Comparison of ENCODE assay signal across 8 cellular contexts in genomic region chr9:127455299-127455992, GRCh38. TPM values are rescaled to one million over a fixed set of nuclear protein-coding genes. Genes with fewer than 3 reads are reported as not detected.
DNase-seq lines count a peak whose midpoint lies in the region; ATAC-seq and TF ChIP-seq lines count a peak whose summit lies in the region.

No MANE protein-coding gene starts in this region.

- no peak overlapping the region for H2AFZ ChIP-seq in PC-9

- 52 to 57% methylated on average over 6 of the region's 6 CpGs for WGBS in heart right ventricle, 2 donors
- WGBS in esophagus squamous epithelium, 2 donors: 50 to 58% methylated on average over 6 of the region's 6 CpGs

- no peaks in the 10 kb centered on the region for H3K9me2 ChIP-seq in PC-9 (ENCODE audit: insufficient read depth)

- H3K9me3 ChIP-seq in heart right ventricle (no peaks in the 10 kb centered on the region), PC-9 (ENCODE audit: insufficient read depth, low read depth) (no peaks in the 10 kb centered on the region), esophagus squamous epithelium (peaks cover 0 to 4% (median 0%) of the 10 kb centered on the region in 3 donors)

- POLR2A ChIA-PET in PC-9 (lab: Charles Lee; ENCODE audit: unreplicated experiment): interaction anchor here (0.6 kb wide), 2 partner anchors 48 to 58 kb away, joined by 3 to 7 read pairs; no protein-coding TSS in a partner anchor

- no peak overlapping the region for H3K4me2 ChIP-seq in PC-9

- peaks cover 3% of the 10 kb centered on the region for H3K27me3 Mint-ChIP-seq in type B pancreatic cell

- H3K36me3 Mint-ChIP-seq in type B pancreatic cell: peaks cover 15% of the 10 kb centered on the region

- H3K36me3 ChIP-seq in heart right ventricle: peaks cover 0 to 60% (median 25%) of the 10 kb centered on the region in 9 donors
- peaks cover 12% of the 10 kb centered on the region for H3K36me3 ChIP-seq in PC-9 (ENCODE audit: low read depth)
- H3K36me3 ChIP-seq in esophagus squamous epithelium: peaks cover 0 to 67% (median 26%) of the 10 kb centered on the region in 3 donors

- H3K4me1 ChIP-seq in heart right ventricle (peaks cover 0 to 40% (median 31%) of the 10 kb centered on the region in 9 donors), PC-9 (replicated peaks; ENCODE audit: insufficient read depth) (peaks cover 6% of the 10 kb centered on the region), esophagus squamous epithelium (peaks cover 10 to 24% (median 15%) of the 10 kb centered on the region in 3 donors)

- peaks cover 7% of the 10 kb centered on the region for H3F3A ChIP-seq in PC-9 (ENCODE audit: insufficient read depth, low read depth)

- H3K27ac Mint-ChIP-seq in type B pancreatic cell: no peak overlapping the region

- no TSS peak for BruUV-seq in PC-9 (replicated peaks; lab: Mats Ljungman, UMichigan)

- H3K4me3 ChIP-seq in heart right ventricle (no peak overlapping the region), PC-9 (no peak overlapping the region), esophagus squamous epithelium (no peak overlapping the region)

- H3K27ac ChIP-seq in heart right ventricle: peak overlapping the region in 3 of 10 donors; percentile 20 to 63 (median 39)
- no peak overlapping the region for H3K27ac ChIP-seq in PC-9
- no peak overlapping the region for H3K27ac ChIP-seq in esophagus squamous epithelium

- DNase-seq in heart right ventricle (peak in 1 of 2 donors; percentile 46), left cardiac atrium (no peak), PC-9 (peak in 1 of 2 experiments; percentile 58), esophagus squamous epithelium (lab: John Stamatoyannopoulos, UW) (no peak), type B pancreatic cell (ENCODE audit: extremely low spot score, unreplicated experiment) (no peak), dedifferentiated amniotic fluid mesenchymal stem cell (ENCODE audit: extremely low spot score) (no peak), NCI-H524 treated with DMSO at 0.1 percent for 48 hours (lab: John Stamatoyannopoulos, UW) (no peak)

- H3K4me3 Mint-ChIP-seq in type B pancreatic cell: no peak overlapping the region

- intact Hi-C loops in heart right ventricle (cut with DNase I): no loop called here
- intact Hi-C loops in left cardiac atrium (cut with DNase I): no loop called here
- intact Hi-C loops in PC-9 (cut with micrococcal nuclease; ENCODE audit: unreplicated experiment): loop anchor here (10.0 kb wide), 1 partner anchor 511 kb away; no protein-coding TSS in a partner anchor
- intact Hi-C loops in esophagus squamous epithelium (cut with DNase I): no loop called here

- peaks cover 14% of the 10 kb centered on the region for H3K79me2 ChIP-seq in PC-9 (ENCODE audit: low read depth)

- H3K27me3 ChIP-seq in heart right ventricle (no peaks in the 10 kb centered on the region), PC-9 (ENCODE audit: insufficient read depth, low read depth) (no peaks in the 10 kb centered on the region), esophagus squamous epithelium (no peaks in the 10 kb centered on the region)

- TF ChIP-seq CTCF in heart right ventricle (IDR thresholded peaks at IDR 0.05) (peak in 7 of 9 donors; percentile 34 to 53 (median 45)), PC-9 (conservative IDR thresholded peaks at IDR 0.05) (peak; percentile 47), esophagus squamous epithelium (IDR thresholded peaks at IDR 0.05) (peak in 4 of 6 experiments; percentile 20 to 55 (median 28)), type B pancreatic cell (conservative IDR thresholded peaks at IDR 0.05) (peak; percentile 15)

- no peak for TF ChIP-seq POLR2A in esophagus squamous epithelium (IDR thresholded peaks at IDR 0.05)

- H3K4me1 Mint-ChIP-seq in type B pancreatic cell (ENCODE audit: unreplicated experiment): no peaks in the 10 kb centered on the region

- ATAC-seq in heart right ventricle: no peak
- ATAC-seq in left cardiac atrium: no peak
- ATAC-seq in HG02981 (IDR thresholded peaks at IDR 0.05; ENCODE audit: unreplicated experiment): no peak

- no peaks in the 10 kb centered on the region for H3K9me3 Mint-ChIP-seq in type B pancreatic cell

- CTCF ChIA-PET in PC-9 (lab: Charles Lee): interaction anchor here (0.6 to 1.5 kb wide), 3 partner anchors 19 to 241 kb away, joined by 3 to 7 read pairs (median 4); no protein-coding TSS in a partner anchor

- peaks cover 1% of the 10 kb centered on the region; the same call in 1 of the 2 replicates for H4K20me1 ChIP-seq in PC-9 (ENCODE audit: insufficient read depth)

RNA-seq across cellular contexts. Expression of gene LRSAM1, which starts 4.1 kb away (rescaled TPM):
- 10 to 100 TPM; 24.9 to 49.6 (median 29.5) TPM for total RNA-seq in heart right ventricle
- polyA plus RNA-seq in heart right ventricle: 10 to 100 TPM; 21.2 to 59.9 TPM
- 10 to 100 TPM; 17.2 to 22.6 TPM for total RNA-seq in left cardiac atrium
- total RNA-seq in PC-9 (2021): 44.0 and 63.9 TPM in 2 replicates
- total RNA-seq in esophagus squamous epithelium: 10 to 100 TPM in 3 of 4 donors, 1 to 10 TPM in 1; 8.0 to 16.2 (median 12.9) TPM
- 16.0 and 20.6 TPM in 2 replicates for total RNA-seq in type B pancreatic cell (ENCODE audit: low replicate concordance)

RNA-seq across cellular contexts. Expression of gene RPL12, which starts 4.2 kb away (rescaled TPM):
- 100 to 1,000 TPM; 409 to 810 (median 499) TPM for total RNA-seq in heart right ventricle
- polyA plus RNA-seq in heart right ventricle: 1,000 to 10,000 TPM; 1,671 to 1,920 TPM
- total RNA-seq in left cardiac atrium: 100 to 1,000 TPM; 691 to 730 TPM
- total RNA-seq in PC-9 (2021): 1,648 and 1,717 TPM in 2 replicates
- total RNA-seq in esophagus squamous epithelium: 1,000 to 10,000 TPM; 1,192 to 3,474 (median 2,165) TPM
- 1,238 and 1,343 TPM in 2 replicates for total RNA-seq in type B pancreatic cell (ENCODE audit: low replicate concordance)

RNA-seq across cellular contexts. Expression of gene ZNF79, which starts 31.3 kb away (rescaled TPM):
- 1 to 10 TPM; 4.4 to 8.3 (median 6.4) TPM for total RNA-seq in heart right ventricle
- polyA plus RNA-seq in heart right ventricle: 1 to 10 TPM; 2.1 to 4.5 TPM
- 1 to 10 TPM; 6.2 to 6.6 TPM for total RNA-seq in left cardiac atrium
- total RNA-seq in PC-9 (2021): 5.5 and 5.8 TPM in 2 replicates
- 1 to 10 TPM; 3.1 to 9.9 (median 4.7) TPM for total RNA-seq in esophagus squamous epithelium
- total RNA-seq in type B pancreatic cell (ENCODE audit: low replicate concordance): 14.1 and 18.7 TPM in 2 replicates

RNA-seq across cellular contexts. Expression of gene SLC2A8, which starts 58.5 kb away (rescaled TPM):
- total RNA-seq in heart right ventricle (10 to 100 TPM; 10.0 to 26.7 (median 13.1) TPM), left cardiac atrium (10 to 100 TPM; 12.1 to 16.1 TPM), PC-9 (2021) (19.1 and 24.6 TPM in 2 replicates), esophagus squamous epithelium (10 to 100 TPM in 3 of 4 donors, 1 to 10 TPM in 1; 6.2 to 28.3 (median 16.7) TPM), type B pancreatic cell (ENCODE audit: low replicate concordance) (40.2 and 53.1 TPM in 2 replicates)
- 10 to 100 TPM; 18.9 to 21.7 TPM for polyA plus RNA-seq in heart right ventricle
